1 cellular context compared by ENCODE assay signal in genomic region chr17:38620551-38621277, GRCh38.
A peak's percentile ranks its signal among the peaks of the same experiment; 100 is the strongest.
TF ChIP-seq lines count a peak whose summit lies in the region.

No MANE protein-coding gene starts in this region.

TF ChIP-seq in HepG2, 621 proteins besides CTCF, POLR2A, EP300 and RAD21 (continued from another document and continues in another):
- peak; percentile 86 for TF ChIP-seq PATZ1 (CRISPR knock-in tag; IDR thresholded peaks at IDR 0.05)
- TF ChIP-seq ZNF256 (CRISPR knock-in tag; conservative IDR thresholded peaks at IDR 0.05): no peak
- TF ChIP-seq ZNF790 (CRISPR knock-in tag; IDR thresholded peaks at IDR 0.05; ENCODE audit: borderline replicate concordance): peak; percentile 45; the same call in 1 of the 2 replicates
- TF ChIP-seq MEIS2 (CRISPR knock-in tag; IDR thresholded peaks at IDR 0.05): peak; percentile 85
- 0 out of 2 replicates have a peak, but pooled peaks have one; percentile 31 for TF ChIP-seq MXD1 (CRISPR knock-in tag; IDR thresholded peaks at IDR 0.05)
- TF ChIP-seq, protein P1, sequence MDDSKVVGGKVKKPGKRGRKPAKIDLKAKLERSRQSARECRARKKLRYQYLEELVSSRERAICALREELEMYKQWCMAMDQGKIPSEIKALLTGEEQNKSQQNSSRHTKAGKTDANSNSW (CRISPR knock-in tag; IDR thresholded peaks at IDR 0.05; ENCODE audit: borderline replicate concordance): no peak
- TF ChIP-seq ZNF260 (CRISPR knock-in tag; IDR thresholded peaks at IDR 0.05; ENCODE audit: borderline replicate concordance, low read depth): no peak
- no peak for TF ChIP-seq PCBP2 (optimal IDR thresholded peaks at IDR 0.05; ENCODE audit: low read depth, low read length, poor library complexity, severe bottlenecking)
- TF ChIP-seq, protein P2, sequence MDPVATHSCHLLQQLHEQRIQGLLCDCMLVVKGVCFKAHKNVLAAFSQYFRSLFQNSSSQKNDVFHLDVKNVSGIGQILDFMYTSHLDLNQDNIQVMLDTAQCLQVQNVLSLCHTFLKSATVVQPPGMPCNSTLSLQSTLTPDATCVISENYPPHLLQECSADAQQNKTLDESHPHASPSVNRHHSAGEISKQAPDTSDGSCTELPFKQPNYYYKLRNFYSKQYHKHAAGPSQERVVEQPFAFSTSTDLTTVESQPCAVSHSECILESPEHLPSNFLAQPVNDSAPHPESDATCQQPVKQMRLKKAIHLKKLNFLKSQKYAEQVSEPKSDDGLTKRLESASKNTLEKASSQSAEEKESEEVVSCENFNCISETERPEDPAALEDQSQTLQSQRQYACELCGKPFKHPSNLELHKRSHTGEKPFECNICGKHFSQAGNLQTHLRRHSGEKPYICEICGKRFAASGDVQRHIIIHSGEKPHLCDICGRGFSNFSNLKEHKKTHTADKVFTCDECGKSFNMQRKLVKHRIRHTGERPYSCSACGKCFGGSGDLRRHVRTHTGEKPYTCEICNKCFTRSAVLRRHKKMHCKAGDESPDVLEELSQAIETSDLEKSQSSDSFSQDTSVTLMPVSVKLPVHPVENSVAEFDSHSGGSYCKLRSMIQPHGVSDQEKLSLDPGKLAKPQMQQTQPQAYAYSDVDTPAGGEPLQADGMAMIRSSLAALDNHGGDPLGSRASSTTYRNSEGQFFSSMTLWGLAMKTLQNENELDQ (CRISPR knock-in tag; IDR thresholded peaks at IDR 0.05; ENCODE audit: borderline replicate concordance): 0 out of 2 replicates have a peak, but pooled peaks have one; percentile 82
- no peak for TF ChIP-seq CHCHD3 (CRISPR knock-in tag; IDR thresholded peaks at IDR 0.05)
- TF ChIP-seq, protein P3, sequence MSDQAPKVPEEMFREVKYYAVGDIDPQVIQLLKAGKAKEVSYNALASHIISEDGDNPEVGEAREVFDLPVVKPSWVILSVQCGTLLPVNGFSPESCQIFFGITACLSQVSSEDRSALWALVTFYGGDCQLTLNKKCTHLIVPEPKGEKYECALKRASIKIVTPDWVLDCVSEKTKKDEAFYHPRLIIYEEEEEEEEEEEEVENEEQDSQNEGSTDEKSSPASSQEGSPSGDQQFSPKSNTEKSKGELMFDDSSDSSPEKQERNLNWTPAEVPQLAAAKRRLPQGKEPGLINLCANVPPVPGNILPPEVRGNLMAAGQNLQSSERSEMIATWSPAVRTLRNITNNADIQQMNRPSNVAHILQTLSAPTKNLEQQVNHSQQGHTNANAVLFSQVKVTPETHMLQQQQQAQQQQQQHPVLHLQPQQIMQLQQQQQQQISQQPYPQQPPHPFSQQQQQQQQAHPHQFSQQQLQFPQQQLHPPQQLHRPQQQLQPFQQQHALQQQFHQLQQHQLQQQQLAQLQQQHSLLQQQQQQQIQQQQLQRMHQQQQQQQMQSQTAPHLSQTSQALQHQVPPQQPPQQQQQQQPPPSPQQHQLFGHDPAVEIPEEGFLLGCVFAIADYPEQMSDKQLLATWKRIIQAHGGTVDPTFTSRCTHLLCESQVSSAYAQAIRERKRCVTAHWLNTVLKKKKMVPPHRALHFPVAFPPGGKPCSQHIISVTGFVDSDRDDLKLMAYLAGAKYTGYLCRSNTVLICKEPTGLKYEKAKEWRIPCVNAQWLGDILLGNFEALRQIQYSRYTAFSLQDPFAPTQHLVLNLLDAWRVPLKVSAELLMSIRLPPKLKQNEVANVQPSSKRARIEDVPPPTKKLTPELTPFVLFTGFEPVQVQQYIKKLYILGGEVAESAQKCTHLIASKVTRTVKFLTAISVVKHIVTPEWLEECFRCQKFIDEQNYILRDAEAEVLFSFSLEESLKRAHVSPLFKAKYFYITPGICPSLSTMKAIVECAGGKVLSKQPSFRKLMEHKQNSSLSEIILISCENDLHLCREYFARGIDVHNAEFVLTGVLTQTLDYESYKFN (CRISPR knock-in tag; conservative IDR thresholded peaks at IDR 0.05): peak; percentile 99
- TF ChIP-seq SP1 (IDR thresholded peaks at IDR 0.05): no peak
- peak; percentile 49; the same call in 1 of the 2 replicates for TF ChIP-seq SP1 (CRISPR knock-in tag; IDR thresholded peaks at IDR 0.05)
- peak; percentile 92 for TF ChIP-seq KAT8 (CRISPR knock-in tag; IDR thresholded peaks at IDR 0.05)
- TF ChIP-seq, protein P4, sequence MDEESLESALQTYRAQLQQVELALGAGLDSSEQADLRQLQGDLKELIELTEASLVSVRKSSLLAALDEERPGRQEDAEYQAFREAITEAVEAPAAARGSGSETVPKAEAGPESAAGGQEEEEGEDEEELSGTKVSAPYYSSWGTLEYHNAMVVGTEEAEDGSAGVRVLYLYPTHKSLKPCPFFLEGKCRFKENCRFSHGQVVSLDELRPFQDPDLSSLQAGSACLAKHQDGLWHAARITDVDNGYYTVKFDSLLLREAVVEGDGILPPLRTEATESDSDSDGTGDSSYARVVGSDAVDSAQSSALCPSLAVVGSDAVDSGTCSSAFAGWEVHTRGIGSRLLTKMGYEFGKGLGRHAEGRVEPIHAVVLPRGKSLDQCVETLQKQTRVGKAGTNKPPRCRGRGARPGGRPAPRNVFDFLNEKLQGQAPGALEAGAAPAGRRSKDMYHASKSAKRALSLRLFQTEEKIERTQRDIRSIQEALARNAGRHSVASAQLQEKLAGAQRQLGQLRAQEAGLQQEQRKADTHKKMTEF (CRISPR knock-in tag; IDR thresholded peaks at IDR 0.05): peak; percentile 97
- TF ChIP-seq NFKBIZ (CRISPR knock-in tag; IDR thresholded peaks at IDR 0.05): peak; percentile 98
- no peak for TF ChIP-seq BRCA1 (CRISPR knock-in tag; IDR thresholded peaks at IDR 0.05)
- no peak for TF ChIP-seq ZBTB42 (CRISPR knock-in tag; IDR thresholded peaks at IDR 0.05)
- no peak; the same call in 1 of the 2 replicates for TF ChIP-seq ZNF343 (CRISPR knock-in tag; IDR thresholded peaks at IDR 0.05)
- TF ChIP-seq ZFP1 (CRISPR knock-in tag; IDR thresholded peaks at IDR 0.05): peak; percentile 99
- no peak for TF ChIP-seq BRF2 (CRISPR knock-in tag; IDR thresholded peaks at IDR 0.05)
- no peak for TF ChIP-seq ZNF318 (CRISPR knock-in tag; IDR thresholded peaks at IDR 0.05)
- peak; percentile 84 for TF ChIP-seq HDAC1 (CRISPR knock-in tag; IDR thresholded peaks at IDR 0.05)
- peak; percentile 90 for TF ChIP-seq ZNF281 (CRISPR knock-in tag; IDR thresholded peaks at IDR 0.05; ENCODE audit: borderline replicate concordance)
- no peak for TF ChIP-seq ZNF737 (CRISPR knock-in tag; IDR thresholded peaks at IDR 0.05; ENCODE audit: borderline replicate concordance)
